Comparison of ENCODE assay signal across 9 cellular contexts in genomic region chr4:108492816-108493595, GRCh38.
DNase-seq lines count a peak whose midpoint lies in the region; ATAC-seq, FAIRE-seq and TF ChIP-seq lines count a peak whose summit lies in the region.
"Had no signal": no experiment of that assay in that cellular context is flagged by ENCODE, and none has a peak within 500 bp of the region (broad histone marks: within the 10 kb centered on the region; RNA-seq: fewer than 3 reads in every experiment).

No MANE protein-coding gene starts in this region.

- no peaks in the 10 kb centered on the region for H3K27me3 ChIP-seq in keratinocyte (ENCODE audit: control insufficient read depth, extremely low read depth, insufficient read depth, low read length)

- DNase-seq in Calu3 (peak; percentile 43), keratinocyte (ENCODE audit: low read depth, low spot score) (no peak), NCI-H774 (lab: John Stamatoyannopoulos, UW) (no peak), mesenteric fat pad (ENCODE audit: low spot score) (no peak)
- DNase-seq in activated CD8-positive, alpha-beta memory T cell treated with anti-CD3 and anti-CD28 coated beads, Interleukin-2, amount 10 ng/mL, durations not matched to agents 7 days and 5 days = peak; percentile 45
- DNase-seq in NK-92 treated with Interleukin-12 subunit alpha and Interleukin-12 subunit beta, amount 100 ng/mL, for 24 hours (lab: John Stamatoyannopoulos, UW) = no peak

- no peaks in the 10 kb centered on the region for H3K4me1 ChIP-seq in keratinocyte (ENCODE audit: control insufficient read depth, extremely low read depth, insufficient read depth, low read length)

- H3K36me3 ChIP-seq in keratinocyte (ENCODE audit: control insufficient read depth in 2 of 2, extremely low read depth in 1 of 2, insufficient read depth in 2 of 2, low read length in 2 of 2) = no peaks in the 10 kb centered on the region

- no TSS peak for BruUV-seq in Calu3 (replicated peaks; lab: Mats Ljungman, UMichigan)

- no peaks in the 10 kb centered on the region for H3K9me1 ChIP-seq in keratinocyte (ENCODE audit: control insufficient read depth, extremely low read depth, insufficient read depth, low read length)

- no peak for FAIRE-seq in keratinocyte (lab: Jason Lieb, UNC)

- CTCF ChIA-PET in Calu3 (lab: Charles Lee) = interaction anchor here (1.3 to 1.4 kb wide), 2 partner anchors 463 to 474 kb away, joined by 3 to 4 read pairs; no protein-coding TSS in a partner anchor
- CTCF ChIA-PET in activated CD8-positive, alpha-beta memory T cell treated with anti-CD3 and anti-CD28 coated beads, Interleukin-2, amount 10 ng/mL, durations not matched to agents 7 days and 5 days (lab: Charles Lee) = interaction anchor here (0.6 to 2.6 kb wide), 7 partner anchors 19 to 474 kb away, joined by 3 to 16 read pairs (median 4); partner anchors contain the start of gene LEF1

- no peaks in the 10 kb centered on the region for H3K79me2 ChIP-seq in keratinocyte (ENCODE audit: control insufficient read depth, insufficient read depth, low read length)

- no peaks in the 10 kb centered on the region for H3K36me3 Mint-ChIP-seq in Calu3 (ENCODE audit: insufficient read depth, unreplicated experiment)
- peaks cover 4% of the 10 kb centered on the region for H3K36me3 Mint-ChIP-seq in activated CD8-positive, alpha-beta memory T cell treated with anti-CD3 and anti-CD28 coated beads, Interleukin-2, amount 10 ng/mL, durations not matched to agents 7 days and 5 days

- no peaks in the 10 kb centered on the region for H3K4me1 Mint-ChIP-seq in Calu3 (ENCODE audit: low read depth, unreplicated experiment)
- no peaks in the 10 kb centered on the region for H3K4me1 Mint-ChIP-seq in activated CD8-positive, alpha-beta memory T cell treated with anti-CD3 and anti-CD28 coated beads, Interleukin-2, amount 10 ng/mL, durations not matched to agents 7 days and 5 days
- H3K4me1 Mint-ChIP-seq: central memory CD8-positive, alpha-beta T cell had no signal

- H4K20me1 ChIP-seq in keratinocyte (ENCODE audit: control insufficient read depth, extremely low read depth, insufficient read depth, low read length) = no peaks in the 10 kb centered on the region

- no peak overlapping the region for H3K27ac ChIP-seq in keratinocyte (ENCODE audit: control insufficient read depth, insufficient read depth, low read length)

- H3K9me3 Mint-ChIP-seq in Calu3 (ENCODE audit: low read depth, unreplicated experiment) = no peaks in the 10 kb centered on the region
- H3K9me3 Mint-ChIP-seq in activated CD8-positive, alpha-beta memory T cell treated with anti-CD3 and anti-CD28 coated beads, Interleukin-2, amount 10 ng/mL, durations not matched to agents 7 days and 5 days (ENCODE audit: low read depth) = peaks cover 3% of the 10 kb centered on the region

- no peak overlapping the region for H3K4me3 ChIP-seq in keratinocyte (ENCODE audit: control insufficient read depth in 2 of 3, extremely low read depth in 1 of 3, insufficient read depth in 2 of 3, low read depth in 1 of 3, low read length in 3 of 3)

- peak; percentile 55 for ATAC-seq in HG02642 (IDR thresholded peaks at IDR 0.05; ENCODE audit: poor library complexity, unreplicated experiment)
- no peak for ATAC-seq in activated CD8-positive, alpha-beta memory T cell treated with anti-CD3 and anti-CD28 coated beads, Interleukin-2, amount 10 ng/mL, durations not matched to agents 7 days and 5 days
- ATAC-seq in HG03039 (IDR thresholded peaks at IDR 0.05; ENCODE audit: unreplicated experiment) = no peak

- H3K27me3 Mint-ChIP-seq in Calu3 (ENCODE audit: unreplicated experiment) = peaks cover 4% of the 10 kb centered on the region
- peaks cover 9% of the 10 kb centered on the region for H3K27me3 Mint-ChIP-seq in activated CD8-positive, alpha-beta memory T cell treated with anti-CD3 and anti-CD28 coated beads, Interleukin-2, amount 10 ng/mL, durations not matched to agents 7 days and 5 days

- dilution Hi-C loops in keratinocyte (cut with MboI; ENCODE audit: extremely low pct_ligation_motif_present, low sequenced_read_pairs) = no loop called here

- no peak overlapping the region for H3K4me3 Mint-ChIP-seq in Calu3 (ENCODE audit: low read depth, unreplicated experiment)
- H3K4me3 Mint-ChIP-seq in activated CD8-positive, alpha-beta memory T cell treated with anti-CD3 and anti-CD28 coated beads, Interleukin-2, amount 10 ng/mL, durations not matched to agents 7 days and 5 days = no peak overlapping the region
- H3K4me3 Mint-ChIP-seq: central memory CD8-positive, alpha-beta T cell had no signal

- H3K9ac ChIP-seq in keratinocyte (ENCODE audit: control insufficient read depth, extremely low read depth, insufficient read depth, low read length) = no peak overlapping the region

- no peak overlapping the region for H3K27ac Mint-ChIP-seq in Calu3 (ENCODE audit: unreplicated experiment)
- no peak overlapping the region for H3K27ac Mint-ChIP-seq in activated CD8-positive, alpha-beta memory T cell treated with anti-CD3 and anti-CD28 coated beads, Interleukin-2, amount 10 ng/mL, durations not matched to agents 7 days and 5 days

- H2AFZ ChIP-seq in keratinocyte (ENCODE audit: control insufficient read depth, low read length) = no peak overlapping the region

- TF ChIP-seq CTCF in Calu3 (IDR thresholded peaks at IDR 0.05; ENCODE audit: unreplicated experiment) (peak; percentile 38), keratinocyte (optimal IDR thresholded peaks at IDR 0.05 in 1 of 3, IDR thresholded peaks at IDR 0.05 in 1 of 3, conservative IDR thresholded peaks at IDR 0.05 in 1 of 3; ENCODE audit: extremely low read depth in 1 of 3, insufficient read depth in 2 of 3, low read length in 3 of 3) (peak; percentile 50 to 84 (median 53))

- H3K9me3 ChIP-seq in keratinocyte (ENCODE audit: control insufficient read depth, low read depth, low read length) = no peaks in the 10 kb centered on the region

- H3K4me2 ChIP-seq in keratinocyte (ENCODE audit: control insufficient read depth, extremely low read depth, insufficient read depth, low read depth, low read length) = no peak overlapping the region

- intact Hi-C loops in Calu3 (cut with micrococcal nuclease; ENCODE audit: unreplicated experiment) = loop anchor here (1.0 kb wide), 2 partner anchors 433 to 475 kb away; no protein-coding TSS in a partner anchor

Comparison
In these comparisons a context has a peak if more than half of its experiments do, and no peak if none do; other contexts are left out.
1. DNase-seq: peak in Calu3 (single experiment) and activated CD8-positive, alpha-beta memory T cell treated with anti-CD3 and anti-CD28 coated beads, Interleukin-2, amount 10 ng/mL, durations not matched to agents 7 days and 5 days (single experiment); none in keratinocyte (single experiment), NCI-H774 (single experiment), mesenteric fat pad (single experiment) and NK-92 treated with Interleukin-12 subunit alpha and Interleukin-12 subunit beta, amount 100 ng/mL, for 24 hours (single experiment).